ENCODE assay signal across 17 cellular contexts in the genomic region with DNA sequence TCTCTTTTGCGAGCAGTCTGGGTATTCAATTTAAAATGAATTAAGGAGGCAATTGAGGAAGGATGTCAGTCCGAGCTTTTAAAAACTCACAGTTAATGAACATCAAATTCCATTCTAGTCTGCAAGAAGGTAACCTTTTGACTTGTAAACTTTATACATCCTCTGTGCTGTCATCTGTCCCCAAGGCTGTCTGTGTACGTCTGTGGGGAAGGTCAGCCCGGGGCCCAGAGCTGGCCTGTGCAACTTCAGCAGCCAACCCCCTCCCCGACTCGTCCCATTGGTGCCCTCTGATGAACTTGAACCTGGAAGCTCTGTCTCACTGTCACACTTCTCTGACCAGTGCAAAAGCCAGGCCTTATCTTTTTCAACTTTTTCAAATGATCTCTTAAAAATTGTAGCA.
"Had no signal": no experiment of that assay in that cellular context is flagged by ENCODE, and none has a peak within 500 bp of the region (broad histone marks: within the 10 kb centered on the region; RNA-seq: fewer than 3 reads in every experiment).

No MANE protein-coding gene starts in this region.

- H3K27me3 ChIP-seq: colonic mucosa, heart left ventricle, pancreas, testis, transverse colon had no signal

- H3K9me3 Mint-ChIP-seq: neural crest cell had no signal

- DNase-seq: cerebellar nuclear complex; colonic mucosa; dermis blood vessel endothelial cell; heart left ventricle; hippocampal formation; kidney glomerular epithelial cell; left ventricle myocardium superior; naive thymus-derived CD8-positive, alpha-beta T cell; pancreas; stimulated activated CD4-positive, alpha-beta T cell treated with anti-CD3 and anti-CD28 coated beads, Interleukin-2, amount 100 ng/mL, for 48 hours; stimulated activated naive CD8-positive, alpha-beta T cell treated with anti-CD3 and anti-CD28 coated beads, Interleukin-15, Interleukin-2, amounts not matched to agents 100 U/mL and 50 U/mL, for 24 hours; testis; transverse colon had no signal

- H3K9me3 ChIP-seq: colonic mucosa, pancreas, testis, transverse colon had no signal

- H3K4me3 Mint-ChIP-seq: naive thymus-derived CD8-positive, alpha-beta T cell; neural crest cell had no signal

- H3K27ac Mint-ChIP-seq: naive thymus-derived CD8-positive, alpha-beta T cell; progenitor cell of endocrine pancreas had no signal

- H3K27ac ChIP-seq: colonic mucosa, heart left ventricle, pancreas, testis, transverse colon had no signal

- ATAC-seq: heart left ventricle; left ventricle myocardium superior; naive thymus-derived CD8-positive, alpha-beta T cell; pancreas; right cardiac atrium; stimulated activated naive CD8-positive, alpha-beta T cell treated with anti-CD3 and anti-CD28 coated beads, Interleukin-15, Interleukin-2, amounts not matched to agents 100 U/mL and 50 U/mL, for 24 hours had no signal

- H3K4me1 ChIP-seq: colonic mucosa, heart left ventricle, pancreas, transverse colon had no signal

- H3K4me1 Mint-ChIP-seq: naive thymus-derived CD8-positive, alpha-beta T cell; neural crest cell had no signal

- H3K36me3 ChIP-seq: colonic mucosa, heart left ventricle, pancreas, transverse colon had no signal

- H3K4me3 ChIP-seq: colonic mucosa, heart left ventricle, pancreas, smooth muscle cell, testis, transverse colon had no signal
